Comparison of ENCODE assay signal across 26 cellular contexts in genomic region chr3:185488465-185488864, GRCh38.
"Had no signal": no experiment of that assay in that cellular context is flagged by ENCODE, and none has a peak within 500 bp of the region (broad histone marks: within the 10 kb centered on the region; RNA-seq: fewer than 3 reads in every experiment).

No MANE protein-coding gene starts in this region.

- H3K36me3 ChIP-seq: ovary had no signal

- ATAC-seq: activated CD8-positive, alpha-beta T cell treated with anti-CD3 and anti-CD28 coated beads for 36 hours; activated T-cell treated with anti-CD3 and anti-CD28 coated beads, Interleukin-2, amount 50 U/mL, for 4 hours; activated T-helper 17 cell treated with anti-CD3 and anti-CD28 coated beads, Interleukin-2, amount 50 U/mL, for 72 hours; foreskin keratinocyte; heart right ventricle; stimulated activated effector memory CD8-positive, alpha-beta T cell treated with anti-CD3 and anti-CD28 coated beads, Interleukin-12 subunit alpha, Interleukin-12 subunit beta, amount 100 ng/mL, for 72 hours; stimulated activated naive CD8-positive, alpha-beta T cell treated with anti-CD3 and anti-CD28 coated beads, Interleukin-15, amount 100 ng/mL, for 72 hours had no signal

- H3K27me3 ChIP-seq: esophagus muscularis mucosa, foreskin keratinocyte, heart right ventricle, ovary, sigmoid colon had no signal

- H3K4me1 ChIP-seq: esophagus muscularis mucosa, foreskin keratinocyte, heart right ventricle, left ventricle myocardium inferior, sigmoid colon had no signal

- H3K27ac ChIP-seq: esophagus muscularis mucosa, foreskin keratinocyte, heart right ventricle, left ventricle myocardium inferior, ovary, sigmoid colon had no signal

- DNase-seq: activated B cell treated with CpG ODN at 0.5 μM for 24 hours; activated CD4-positive, alpha-beta T cell treated with anti-CD3 and anti-CD28 coated beads, Interleukin-2, amount 50 U/mL, for 1 hour; activated CD8-positive, alpha-beta T cell treated with anti-CD3 and anti-CD28 coated beads for 36 hours; activated gamma-delta T cell treated with Interleukin-2 at 50 U/mL for 16 hours; activated naive CD4-positive, alpha-beta T cell treated with anti-CD3 and anti-CD28 coated beads, Interleukin-2, amount 50 U/mL, for 16 hours; activated T-cell treated with anti-CD3 and anti-CD28 coated beads, Interleukin-2, amount 50 U/mL, for 4 hours; amniotic stem cell; dermis blood vessel endothelial cell; effector CD4-positive, alpha-beta T cell; foreskin keratinocyte; heart right ventricle; kidney glomerular epithelial cell; left ventricle myocardium inferior; mammary epithelial cell; naive B cell; ovary; retina; sigmoid colon; small intestine; stimulated activated CD4-positive, alpha-beta T cell treated with anti-CD3 and anti-CD28 coated beads, Interleukin-4, amount 100 ng/mL, for 24 hours; stimulated activated naive CD8-positive, alpha-beta T cell treated with anti-CD3 and anti-CD28 coated beads, Interleukin-15, amount 100 ng/mL, for 72 hours had no signal

- H3K4me3 ChIP-seq: esophagus muscularis mucosa, heart right ventricle, left ventricle myocardium inferior, ovary, sigmoid colon had no signal

- H3K9me3 ChIP-seq: esophagus muscularis mucosa, heart right ventricle, left ventricle myocardium inferior, ovary, sigmoid colon had no signal

- FAIRE-seq: astrocyte, colon, small intestine had no signal
